In the genomic region with DNA sequence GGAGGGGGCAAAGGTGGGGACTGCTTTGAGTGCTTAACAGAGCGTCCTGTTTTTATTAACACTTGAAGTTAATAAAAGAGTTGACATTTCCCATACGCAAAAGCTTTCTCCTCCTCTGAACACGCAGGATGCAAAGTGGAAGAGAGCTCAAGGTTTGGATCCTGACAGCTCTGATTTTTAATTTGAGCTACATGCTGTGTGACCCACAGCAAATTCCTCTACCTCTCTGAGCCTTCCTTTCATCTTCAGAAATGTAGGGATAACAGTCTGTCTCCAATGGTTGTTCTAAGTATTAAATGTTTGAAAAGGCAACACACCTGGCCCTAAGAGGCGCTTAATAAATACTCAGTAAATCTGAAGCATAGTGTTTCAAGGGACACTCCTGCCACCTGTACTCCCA, we compare ENCODE assay signal across 18 cellular contexts.
A peak's percentile ranks its signal among the peaks of the same experiment; 100 is the strongest.
DNase-seq lines count a peak whose midpoint lies in the region; ATAC-seq, FAIRE-seq and TF ChIP-seq lines count a peak whose summit lies in the region.
"Had no signal": no experiment of that assay in that cellular context is flagged by ENCODE, and none has a peak within 500 bp of the region (broad histone marks: within the 10 kb centered on the region; RNA-seq: fewer than 3 reads in every experiment).

No MANE protein-coding gene starts in this region.

- no peak overlapping the region for H2AFZ ChIP-seq in GM12878 (ENCODE audit: control insufficient read depth, low read depth, low read length)

- no peaks in the 10 kb centered on the region for H3K9me3 Mint-ChIP-seq in memory B cell
- H3K9me3 Mint-ChIP-seq: CD8-positive, alpha-beta memory T cell; H9 had no signal

- H4K20me1 ChIP-seq in GM12878 (ENCODE audit: control insufficient read depth, insufficient read depth), result no peaks in the 10 kb centered on the region

- H3K27ac Mint-ChIP-seq in memory B cell, result no peak overlapping the region
- H3K27ac Mint-ChIP-seq: CD4-positive, CD25-positive, alpha-beta regulatory T cell; CD8-positive, alpha-beta memory T cell; H9; IgD-negative memory B cell had no signal

- FAIRE-seq in GM12892 (lab: Jason Lieb, UNC) (peak; percentile 24), GM12878 (lab: Jason Lieb, UNC) (no peak)
- FAIRE-seq: G401.6, H1, HepG2 had no signal

- ATAC-seq in GM12878 (no peak), memory B cell (ENCODE audit: low read depth) (no peak)
- ATAC-seq: HepG2 had no signal

- no peak overlapping the region for H3K27ac ChIP-seq in GM12878 (ENCODE audit: control insufficient read depth, insufficient read depth)

- no peaks in the 10 kb centered on the region for H3K79me2 ChIP-seq in GM12878 (ENCODE audit: control insufficient read depth, insufficient read depth, low read length)

- no peaks in the 10 kb centered on the region for H3K36me3 ChIP-seq in GM12878 (ENCODE audit: control insufficient read depth in 2 of 2, insufficient read depth in 2 of 2, low read length in 1 of 2)
- H3K36me3 ChIP-seq: BE2C had no signal

- no peak for TF ChIP-seq EP300 in GM12878 (IDR thresholded peaks at IDR 0.05; ENCODE audit: borderline replicate concordance in 1 of 2, control insufficient read depth in 1 of 2, low read depth in 2 of 2, low read length in 2 of 2)

- H3K4me2 ChIP-seq in GM12878 (ENCODE audit: control insufficient read depth, insufficient read depth), result no peak overlapping the region

- H3K4me1 Mint-ChIP-seq in memory B cell, result peaks cover 10% of the 10 kb centered on the region
- H3K4me1 Mint-ChIP-seq: H9 had no signal

- CTCF ChIA-PET in GM12878 (lab: Yijun Ruan, JAX), result interaction anchor here (0.6 kb wide), 1 partner anchor 173 kb away, joined by 3 read pairs; no protein-coding TSS in a partner anchor

- no peaks in the 10 kb centered on the region for H3K27me3 ChIP-seq in GM12878 (replicated peaks in 1 of 2; ENCODE audit: control insufficient read depth in 2 of 2, insufficient read depth in 2 of 2, low read length in 1 of 2)
- H3K27me3 ChIP-seq: BE2C had no signal

- H3K4me3 Mint-ChIP-seq in memory B cell, result peak overlapping the region; percentile 6
- H3K4me3 Mint-ChIP-seq: CD4-positive, CD25-positive, alpha-beta regulatory T cell; CD8-positive, alpha-beta memory T cell; H9 had no signal

- H3K4me3 ChIP-seq in GM12878, result no peak overlapping the region

- intact Hi-C loops in GM12878 (cut with micrococcal nuclease; ENCODE audit: unreplicated experiment), result no loop called here

- H3K9me3 ChIP-seq in GM12878 (replicated peaks; ENCODE audit: control insufficient read depth, insufficient read depth, low read length), result no peaks in the 10 kb centered on the region
- H3K9me3 ChIP-seq: BE2C had no signal

- in situ Hi-C loops in GM12878 (cut with MboI), result no loop called here

- no peak for TF ChIP-seq CTCF in GM12878 (IDR thresholded peaks at IDR 0.05 in 2 of 3, conservative IDR thresholded peaks at IDR 0.05 in 1 of 3; ENCODE audit: control insufficient read depth in 2 of 3, extremely low read depth in 1 of 3, insufficient read depth in 1 of 3, low read depth in 3 of 3, low read length in 3 of 3)

- no TSS peak for BruUV-seq in GM12878 (replicated peaks; lab: Mats Ljungman, UMichigan)

- 24% methylated on average over 4 of the region's 4 CpGs for WGBS in GM12878 (ENCODE audit: insufficient coverage, insufficient replicate concordance, low lambda C conversion rate, missing lambda C conversion rate)

- no peaks in the 10 kb centered on the region for H3K4me1 ChIP-seq in GM12878 (ENCODE audit: control insufficient read depth, insufficient read depth, low read length)
- H3K4me1 ChIP-seq: BE2C had no signal

- SMC1A ChIA-PET in GM12878 (lab: Charles Lee; ENCODE audit: uncharacterized antibody, unreplicated experiment), result interaction anchor here (1.1 kb wide), 1 partner anchor 11 kb away, joined by 3 read pairs; no protein-coding TSS in a partner anchor

- H3K36me3 Mint-ChIP-seq in memory B cell, result peaks cover 8% of the 10 kb centered on the region
- H3K36me3 Mint-ChIP-seq: IgD-negative memory B cell had no signal

- POLR2A ChIA-PET in GM12878 (lab: Charles Lee), result interaction anchor here (0.7 kb wide), 1 partner anchor 146 kb away, joined by 3 read pairs; no protein-coding TSS in a partner anchor

- TF ChIP-seq RAD21 in GM12878 (IDR thresholded peaks at IDR 0.05; ENCODE audit: insufficient read depth, low read depth, low read length), result no peak

- DNase-seq in GM12892 (ENCODE audit: insufficient read length), result no peak
- DNase-seq in GM12878 (ENCODE audit: low read depth, low spot score), result no peak
- DNase-seq in memory B cell (ENCODE audit: low spot score in 2 of 2), result no peak
- no peak for DNase-seq in activated gamma-delta T cell treated with Interleukin-2 at 50 U/mL for 16 hours
- no peak for DNase-seq in GDM1 (lab: John Stamatoyannopoulos, UW)
- DNase-seq in NCI-H2227 treated with DMSO at 0.1 percent for 48 hours (lab: John Stamatoyannopoulos, UW), result no peak
- DNase-seq: BE2C; CD4-positive, CD25-positive, alpha-beta regulatory T cell; CD8-positive, alpha-beta memory T cell; COR-L47; DMS 273 treated with DMSO at 0.1 percent for 48 hours; DMS53; DND-41; H9 had no signal

- H3K27me3 Mint-ChIP-seq in memory B cell, result no peaks in the 10 kb centered on the region
- H3K27me3 Mint-ChIP-seq: CD4-positive, CD25-positive, alpha-beta regulatory T cell; CD8-positive, alpha-beta memory T cell; IgD-negative memory B cell had no signal

- peak overlapping the region; percentile 11; the same call in 1 of the 2 replicates for H3K9ac ChIP-seq in GM12878 (ENCODE audit: control insufficient read depth, insufficient read depth, low read length)

- RAD21 ChIA-PET in GM12878 (lab: Charles Lee; ENCODE audit: unreplicated experiment), result no interaction called here

- TF ChIP-seq POLR2A in GM12892 (IDR thresholded peaks at IDR 0.05; ENCODE audit: low read depth, low read length), result no peak
- no peak for TF ChIP-seq POLR2A in GM12878 (IDR thresholded peaks at IDR 0.05; ENCODE audit: low read depth, low read length)

TF ChIP-seq in GM12878, 131 proteins besides CTCF, POLR2A, EP300 and RAD21:
- TF ChIP-seq, protein P1, sequence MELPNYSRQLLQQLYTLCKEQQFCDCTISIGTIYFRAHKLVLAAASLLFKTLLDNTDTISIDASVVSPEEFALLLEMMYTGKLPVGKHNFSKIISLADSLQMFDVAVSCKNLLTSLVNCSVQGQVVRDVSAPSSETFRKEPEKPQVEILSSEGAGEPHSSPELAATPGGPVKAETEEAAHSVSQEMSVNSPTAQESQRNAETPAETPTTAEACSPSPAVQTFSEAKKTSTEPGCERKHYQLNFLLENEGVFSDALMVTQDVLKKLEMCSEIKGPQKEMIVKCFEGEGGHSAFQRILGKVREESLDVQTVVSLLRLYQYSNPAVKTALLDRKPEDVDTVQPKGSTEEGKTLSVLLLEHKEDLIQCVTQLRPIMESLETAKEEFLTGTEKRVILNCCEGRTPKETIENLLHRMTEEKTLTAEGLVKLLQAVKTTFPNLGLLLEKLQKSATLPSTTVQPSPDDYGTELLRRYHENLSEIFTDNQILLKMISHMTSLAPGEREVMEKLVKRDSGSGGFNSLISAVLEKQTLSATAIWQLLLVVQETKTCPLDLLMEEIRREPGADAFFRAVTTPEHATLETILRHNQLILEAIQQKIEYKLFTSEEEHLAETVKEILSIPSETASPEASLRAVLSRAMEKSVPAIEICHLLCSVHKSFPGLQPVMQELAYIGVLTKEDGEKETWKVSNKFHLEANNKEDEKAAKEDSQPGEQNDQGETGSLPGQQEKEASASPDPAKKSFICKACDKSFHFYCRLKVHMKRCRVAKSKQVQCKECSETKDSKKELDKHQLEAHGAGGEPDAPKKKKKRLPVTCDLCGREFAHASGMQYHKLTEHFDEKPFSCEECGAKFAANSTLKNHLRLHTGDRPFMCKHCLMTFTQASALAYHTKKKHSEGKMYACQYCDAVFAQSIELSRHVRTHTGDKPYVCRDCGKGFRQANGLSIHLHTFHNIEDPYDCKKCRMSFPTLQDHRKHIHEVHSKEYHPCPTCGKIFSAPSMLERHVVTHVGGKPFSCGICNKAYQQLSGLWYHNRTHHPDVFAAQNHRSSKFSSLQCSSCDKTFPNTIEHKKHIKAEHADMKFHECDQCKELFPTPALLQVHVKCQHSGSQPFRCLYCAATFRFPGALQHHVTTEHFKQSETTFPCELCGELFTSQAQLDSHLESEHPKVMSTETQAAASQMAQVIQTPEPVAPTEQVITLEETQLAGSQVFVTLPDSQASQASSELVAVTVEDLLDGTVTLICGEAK (IDR thresholded peaks at IDR 0.05; ENCODE audit: borderline replicate concordance), result no peak
- TF ChIP-seq JUND (IDR thresholded peaks at IDR 0.05; ENCODE audit: low read depth, low read length), result no peak
- no peak for TF ChIP-seq NR2C2 (IDR thresholded peaks at IDR 0.05; ENCODE audit: borderline replicate concordance, control insufficient read depth, insufficient read length, low read depth)
- TF ChIP-seq, protein P2, sequence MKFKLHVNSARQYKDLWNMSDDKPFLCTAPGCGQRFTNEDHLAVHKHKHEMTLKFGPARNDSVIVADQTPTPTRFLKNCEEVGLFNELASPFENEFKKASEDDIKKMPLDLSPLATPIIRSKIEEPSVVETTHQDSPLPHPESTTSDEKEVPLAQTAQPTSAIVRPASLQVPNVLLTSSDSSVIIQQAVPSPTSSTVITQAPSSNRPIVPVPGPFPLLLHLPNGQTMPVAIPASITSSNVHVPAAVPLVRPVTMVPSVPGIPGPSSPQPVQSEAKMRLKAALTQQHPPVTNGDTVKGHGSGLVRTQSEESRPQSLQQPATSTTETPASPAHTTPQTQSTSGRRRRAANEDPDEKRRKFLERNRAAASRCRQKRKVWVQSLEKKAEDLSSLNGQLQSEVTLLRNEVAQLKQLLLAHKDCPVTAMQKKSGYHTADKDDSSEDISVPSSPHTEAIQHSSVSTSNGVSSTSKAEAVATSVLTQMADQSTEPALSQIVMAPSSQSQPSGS (IDR thresholded peaks at IDR 0.05; ENCODE audit: low read length), result no peak; the same call in 1 of the 2 replicates
- no peak for TF ChIP-seq BHLHE40 (IDR thresholded peaks at IDR 0.05; ENCODE audit: borderline replicate concordance in 1 of 2, low read depth in 2 of 2, low read length in 1 of 2)
- no peak for TF ChIP-seq SPI1 (IDR thresholded peaks at IDR 0.05; ENCODE audit: borderline replicate concordance, insufficient read depth, low read depth, low read length)
